ENCODE assay signal across 16 cellular contexts in the genomic region with DNA sequence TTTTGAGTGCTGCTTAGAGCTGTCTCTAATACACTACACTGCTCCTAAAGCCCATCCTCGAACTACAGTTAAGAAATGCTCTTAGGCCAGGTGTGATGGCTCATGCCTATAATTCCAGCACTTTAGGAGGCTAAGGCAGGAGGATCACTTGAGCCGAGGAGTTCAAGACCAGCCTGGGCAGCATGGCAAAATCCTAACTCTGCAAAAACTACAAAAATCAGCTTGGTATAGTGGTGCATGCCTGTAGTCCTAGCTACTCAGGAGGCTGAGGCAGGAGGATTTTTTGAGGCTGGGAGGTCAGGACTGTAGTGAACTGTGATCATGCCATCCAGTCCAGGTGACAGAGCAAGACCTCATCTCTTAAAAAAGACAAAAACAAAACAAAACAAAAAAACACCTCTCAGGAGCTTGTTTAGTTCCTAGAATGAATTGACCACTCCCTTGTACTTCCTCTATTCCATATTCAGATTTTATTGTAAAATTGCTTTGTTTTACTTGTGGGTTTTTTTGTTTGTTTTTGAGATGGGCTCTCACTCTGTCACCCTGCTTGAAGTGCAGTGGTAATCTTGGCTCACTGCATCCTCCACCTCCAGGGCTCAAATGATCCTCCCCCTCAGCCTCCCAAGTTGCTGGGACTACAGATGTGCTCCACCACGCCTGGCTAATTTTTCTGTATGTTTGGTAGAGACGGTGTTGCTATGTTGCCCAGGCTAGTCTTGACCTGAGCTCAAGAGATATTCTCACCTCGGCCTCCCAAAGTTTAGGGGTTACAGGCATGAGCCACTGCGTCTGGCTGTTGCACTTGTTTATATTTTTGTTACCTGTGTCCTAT. TPM values are rescaled to one million over a fixed set of nuclear protein-coding genes. Genes with fewer than 3 reads are reported as not detected.
DNase-seq lines count a peak whose midpoint lies in the region; ATAC-seq and TF ChIP-seq lines count a peak whose summit lies in the region.
"Had no signal": no experiment of that assay in that cellular context is flagged by ENCODE, and none has a peak within 500 bp of the region (broad histone marks: within the 10 kb centered on the region; RNA-seq: fewer than 3 reads in every experiment).

No MANE protein-coding gene starts in this region.

- H3K27me3 Mint-ChIP-seq in T-helper 1 cell treated with Interleukin-12 subunit alpha and Interleukin-12 subunit beta and Interleukin-4 antibody, amounts not matched to agents 30 μg/mL and 1 μg/mL, for 36 hours (ENCODE audit: low read depth) = no peaks in the 10 kb centered on the region
- no peaks in the 10 kb centered on the region for H3K27me3 Mint-ChIP-seq in IgD-negative memory B cell
- no peaks in the 10 kb centered on the region for H3K27me3 Mint-ChIP-seq in activated naive CD8-positive, alpha-beta T cell treated with anti-CD3 and anti-CD28 coated beads, Interleukin-2, amount 50 U/mL, for 24 hours
- H3K27me3 Mint-ChIP-seq in naive thymus-derived CD4-positive, alpha-beta T cell = no peaks in the 10 kb centered on the region

- H3K4me3 ChIP-seq in naive thymus-derived CD4-positive, alpha-beta T cell (ENCODE audit: low read length) = no peak overlapping the region
- H3K4me3 ChIP-seq in upper lobe of right lung = no peak overlapping the region
- H3K4me3 ChIP-seq: stomach had no signal

- H3K36me3 Mint-ChIP-seq in T-helper 1 cell treated with Interleukin-12 subunit alpha and Interleukin-12 subunit beta and Interleukin-4 antibody, amounts not matched to agents 30 μg/mL and 1 μg/mL, for 36 hours (ENCODE audit: low read depth) = peaks cover 53% of the 10 kb centered on the region
- peaks cover 6% of the 10 kb centered on the region for H3K36me3 Mint-ChIP-seq in IgD-negative memory B cell
- peaks cover 54% of the 10 kb centered on the region for H3K36me3 Mint-ChIP-seq in activated naive CD8-positive, alpha-beta T cell treated with anti-CD3 and anti-CD28 coated beads, Interleukin-2, amount 50 U/mL, for 24 hours (ENCODE audit: low read depth)
- peaks cover 5 to 49% (median 33%) of the 10 kb centered on the region in 5 donors for H3K36me3 Mint-ChIP-seq in naive thymus-derived CD4-positive, alpha-beta T cell

- ATAC-seq in activated naive CD8-positive, alpha-beta T cell treated with anti-CD3 and anti-CD28 coated beads, Interleukin-2, amount 50 U/mL, for 24 hours = peak; percentile 36
- no peak for ATAC-seq in naive thymus-derived CD4-positive, alpha-beta T cell
- no peak for ATAC-seq in upper lobe of right lung
- ATAC-seq: sciatic nerve had no signal

- no peak overlapping the region for H3K27ac ChIP-seq in naive thymus-derived CD4-positive, alpha-beta T cell (ENCODE audit: low read depth, low read length)
- no peak overlapping the region for H3K27ac ChIP-seq in upper lobe of right lung
- H3K27ac ChIP-seq: 22Rv1, stomach had no signal

- H3K27me3 ChIP-seq in naive thymus-derived CD4-positive, alpha-beta T cell (ENCODE audit: control insufficient read depth in 2 of 2, insufficient read depth in 2 of 2, low read length in 2 of 2) = no peaks in the 10 kb centered on the region
- H3K27me3 ChIP-seq in upper lobe of right lung = no peaks in the 10 kb centered on the region
- H3K27me3 ChIP-seq: stomach had no signal

- no peak for TF ChIP-seq CTCF in upper lobe of right lung (IDR thresholded peaks at IDR 0.05)

- H3K9me3 Mint-ChIP-seq in T-helper 1 cell treated with Interleukin-12 subunit alpha and Interleukin-12 subunit beta and Interleukin-4 antibody, amounts not matched to agents 30 μg/mL and 1 μg/mL, for 36 hours = no peaks in the 10 kb centered on the region
- H3K9me3 Mint-ChIP-seq in IgD-negative memory B cell = no peaks in the 10 kb centered on the region
- no peaks in the 10 kb centered on the region for H3K9me3 Mint-ChIP-seq in activated naive CD8-positive, alpha-beta T cell treated with anti-CD3 and anti-CD28 coated beads, Interleukin-2, amount 50 U/mL, for 24 hours
- H3K9me3 Mint-ChIP-seq in naive thymus-derived CD4-positive, alpha-beta T cell = no peaks in the 10 kb centered on the region

- peak overlapping the region; percentile 45 for H3K4me3 Mint-ChIP-seq in T-helper 1 cell treated with Interleukin-12 subunit alpha and Interleukin-12 subunit beta and Interleukin-4 antibody, amounts not matched to agents 30 μg/mL and 1 μg/mL, for 36 hours
- H3K4me3 Mint-ChIP-seq in IgD-negative memory B cell = peak overlapping the region in 1 of 4 donors; percentile 35
- no peak overlapping the region for H3K4me3 Mint-ChIP-seq in activated naive CD8-positive, alpha-beta T cell treated with anti-CD3 and anti-CD28 coated beads, Interleukin-2, amount 50 U/mL, for 24 hours
- H3K4me3 Mint-ChIP-seq in naive thymus-derived CD4-positive, alpha-beta T cell = no peak overlapping the region

- no peaks in the 10 kb centered on the region for H3K4me1 ChIP-seq in naive thymus-derived CD4-positive, alpha-beta T cell (ENCODE audit: control insufficient read depth in 2 of 2, insufficient read depth in 2 of 2, low read length in 2 of 2)
- no peaks in the 10 kb centered on the region for H3K4me1 ChIP-seq in upper lobe of right lung

- peaks cover 39% of the 10 kb centered on the region for H3K4me1 Mint-ChIP-seq in T-helper 1 cell treated with Interleukin-12 subunit alpha and Interleukin-12 subunit beta and Interleukin-4 antibody, amounts not matched to agents 30 μg/mL and 1 μg/mL, for 36 hours (ENCODE audit: low read depth)
- peaks cover 8 to 16% (median 16%) of the 10 kb centered on the region in 3 donors for H3K4me1 Mint-ChIP-seq in IgD-negative memory B cell
- peaks cover 22% of the 10 kb centered on the region for H3K4me1 Mint-ChIP-seq in activated naive CD8-positive, alpha-beta T cell treated with anti-CD3 and anti-CD28 coated beads, Interleukin-2, amount 50 U/mL, for 24 hours
- peaks cover 3 to 54% (median 18%) of the 10 kb centered on the region in 7 donors for H3K4me1 Mint-ChIP-seq in naive thymus-derived CD4-positive, alpha-beta T cell

- H3K36me3 ChIP-seq in naive thymus-derived CD4-positive, alpha-beta T cell (ENCODE audit: control insufficient read depth in 2 of 3, insufficient read depth in 3 of 3, low read length in 3 of 3) = peaks cover 9 to 69% (median 11%) of the 10 kb centered on the region in 3 experiments
- peaks cover 100% of the 10 kb centered on the region for H3K36me3 ChIP-seq in upper lobe of right lung

- POLR2A ChIA-PET in naive thymus-derived CD4-positive, alpha-beta T cell (lab: Charles Lee) = interaction anchor here (0.6 kb wide), 2 partner anchors 9 to 344 kb away, joined by 3 read pairs; no protein-coding TSS in a partner anchor

- intact Hi-C loops in naive thymus-derived CD4-positive, alpha-beta T cell (cut with micrococcal nuclease) = no loop called here
- intact Hi-C loops in upper lobe of right lung (cut with DNase I) = no loop called here

- CTCF ChIA-PET in naive thymus-derived CD4-positive, alpha-beta T cell (lab: Charles Lee) = interaction anchor here (0.7 to 1.3 kb wide), 2 partner anchors 9 to 474 kb away, joined by 3 to 4 read pairs; no protein-coding TSS in a partner anchor

- no peaks in the 10 kb centered on the region for H3K9me3 ChIP-seq in naive thymus-derived CD4-positive, alpha-beta T cell (ENCODE audit: control insufficient read depth in 2 of 3, low read length in 3 of 3)
- H3K9me3 ChIP-seq in upper lobe of right lung = no peaks in the 10 kb centered on the region
- H3K9me3 ChIP-seq: stomach had no signal

- no peak for DNase-seq in T-helper 1 cell
- no peak for DNase-seq in activated naive CD8-positive, alpha-beta T cell treated with anti-CD3 and anti-CD28 coated beads, Interleukin-2, amount 50 U/mL, for 24 hours
- no peak for DNase-seq in naive thymus-derived CD4-positive, alpha-beta T cell
- no peak for DNase-seq in NCI-H446 (lab: John Stamatoyannopoulos, UW)
- DNase-seq in stimulated activated naive CD4-positive, alpha-beta T cell (lab: John Stamatoyannopoulos, UW) = no peak
- no peak for DNase-seq in upper lobe of right lung
- DNase-seq: Calu3, cortex of kidney, hippocampal formation, NCI-H2029, NCI-H82, stomach had no signal

- H3K27ac Mint-ChIP-seq in T-helper 1 cell treated with Interleukin-12 subunit alpha and Interleukin-12 subunit beta and Interleukin-4 antibody, amounts not matched to agents 30 μg/mL and 1 μg/mL, for 36 hours = peak overlapping the region; percentile 52
- peak overlapping the region; percentile 74 to 89 (median 86) for H3K27ac Mint-ChIP-seq in IgD-negative memory B cell
- peak overlapping the region; percentile 35 for H3K27ac Mint-ChIP-seq in activated naive CD8-positive, alpha-beta T cell treated with anti-CD3 and anti-CD28 coated beads, Interleukin-2, amount 50 U/mL, for 24 hours
- peak overlapping the region; percentile 15 to 81 (median 75) for H3K27ac Mint-ChIP-seq in naive thymus-derived CD4-positive, alpha-beta T cell

RNA-seq across cellular contexts. Expression of a gene that starts 13.6 kb away (rescaled TPM):
- 19.6 TPM for polyA plus RNA-seq in IgD-negative memory B cell
- 100 to 1,000 TPM in 1 of 5 experiments, 10 to 100 TPM in 4; 77.8 to 271 (median 80.8) TPM for total RNA-seq in naive thymus-derived CD4-positive, alpha-beta T cell
- 10 to 100 TPM; 14.5 to 23.9 TPM for polyA plus RNA-seq in naive thymus-derived CD4-positive, alpha-beta T cell
- 198 TPM for total RNA-seq in upper lobe of right lung

Comparison
In these comparisons a context has a peak if more than half of its experiments do, and no peak if none do; other contexts are left out.
1. H3K27ac Mint-ChIP-seq: peak in every context shown above with its lines; median percentile 86 in IgD-negative memory B cell; 75 in naive thymus-derived CD4-positive, alpha-beta T cell; 52 in T-helper 1 cell treated with Interleukin-12 subunit alpha and Interleukin-12 subunit beta and Interleukin-4 antibody, amounts not matched to agents 30 μg/mL and 1 μg/mL, for 36 hours; 35 in activated naive CD8-positive, alpha-beta T cell treated with anti-CD3 and anti-CD28 coated beads, Interleukin-2, amount 50 U/mL, for 24 hours.